ENCODE assay signal across 8 cellular contexts in the genomic region with DNA sequence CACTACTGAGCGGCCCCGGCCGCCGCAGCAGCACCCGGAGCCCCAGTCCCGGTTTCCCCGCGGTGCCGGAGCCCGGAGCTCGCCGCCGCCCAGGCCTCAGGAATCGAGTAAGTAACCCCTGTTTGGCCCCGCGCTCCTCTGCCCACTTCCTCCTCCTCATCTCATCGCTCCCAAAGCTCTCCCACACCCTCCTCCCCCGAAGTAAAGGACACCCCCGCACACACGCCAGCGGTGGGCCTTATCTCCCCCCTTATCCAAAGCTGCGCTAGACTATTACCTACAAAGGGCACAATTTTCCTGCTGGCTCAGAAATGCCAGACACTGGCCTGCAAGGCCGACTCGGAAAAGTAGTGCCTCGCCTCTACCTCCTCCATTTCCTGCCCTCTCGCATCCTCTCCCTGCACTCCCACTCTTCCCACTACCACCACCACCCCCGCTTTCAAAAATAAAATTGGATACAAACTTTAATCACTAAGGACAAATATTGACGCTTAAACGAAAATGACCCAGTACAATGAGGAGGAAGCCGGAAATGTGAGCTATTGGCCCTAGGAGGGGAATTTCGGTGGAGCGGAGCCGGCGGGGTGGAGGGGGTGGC. TPM values are rescaled to one million over a fixed set of nuclear protein-coding genes. Genes with fewer than 3 reads are reported as not detected.
DNase-seq lines count a peak whose midpoint lies in the region; ATAC-seq and TF ChIP-seq lines count a peak whose summit lies in the region.

No MANE protein-coding gene starts in this region.

- peaks cover 2% of the 10 kb centered on the region for H3K9me3 Mint-ChIP-seq in activated CD8-positive, alpha-beta T cell treated with anti-CD3 and anti-CD28 coated beads for 36 hours

- in situ Hi-C loops in HAP-1 (cut with MboI; ENCODE audit: low sequenced_read_pairs), result loop anchor here (25.0 kb wide), 3 partner anchors 1246 to 1671 kb away; no protein-coding TSS in a partner anchor

- POLR2A ChIA-PET in activated CD8-positive, alpha-beta T cell treated with anti-CD3 and anti-CD28 coated beads for 36 hours (lab: Charles Lee), result no interaction called here

- 2 to 4% methylated on average over 34 of the region's 34 CpGs for WGBS in tibial nerve, 2 donors

- H3K9me3 ChIP-seq in HAP-1 (no peaks in the 10 kb centered on the region), lower lobe of right lung (no peaks in the 10 kb centered on the region), tibial nerve (peaks cover 0 to 4% (median 0%) of the 10 kb centered on the region in 4 donors)

- no peak for TF ChIP-seq CTCF in activated CD8-positive, alpha-beta T cell treated with anti-CD3 and anti-CD28 coated beads for 36 hours (IDR thresholded peaks at IDR 0.05)
- no peak for TF ChIP-seq CTCF in lower lobe of right lung (IDR thresholded peaks at IDR 0.05)
- TF ChIP-seq CTCF in tibial nerve (IDR thresholded peaks at IDR 0.05), result no peak

- H3K36me3 Mint-ChIP-seq in activated CD8-positive, alpha-beta T cell treated with anti-CD3 and anti-CD28 coated beads for 36 hours (ENCODE audit: low read depth), result peaks cover 12% of the 10 kb centered on the region

- H3K4me3 ChIP-seq in ACC112 (ENCODE audit: low read depth, low read length) (peak overlapping the region; percentile 71), HAP-1 (peak overlapping the region; percentile 53), lower lobe of right lung (peak overlapping the region; percentile 32), tibial nerve (peak overlapping the region in 2 of 4 donors; percentile 19 to 50)

- TF ChIP-seq EP300 in tibial nerve (IDR thresholded peaks at IDR 0.05), result no peak

- H3K36me3 ChIP-seq in ACC112 (ENCODE audit: insufficient read depth, low read length), result no peaks in the 10 kb centered on the region
- H3K36me3 ChIP-seq in HAP-1 (replicated peaks), result no peaks in the 10 kb centered on the region; the same call in none of the 2 replicates
- H3K36me3 ChIP-seq in lower lobe of right lung, result no peaks in the 10 kb centered on the region
- H3K36me3 ChIP-seq in tibial nerve, result no peaks in the 10 kb centered on the region

- ATAC-seq in activated CD8-positive, alpha-beta T cell treated with anti-CD3 and anti-CD28 coated beads for 36 hours, result no peak
- ATAC-seq in lower lobe of right lung, result peak in 1 of 2 donors; percentile 16
- no peak for ATAC-seq in GM19023 (IDR thresholded peaks at IDR 0.05; ENCODE audit: unreplicated experiment)

- intact Hi-C loops in activated CD8-positive, alpha-beta T cell treated with anti-CD3 and anti-CD28 coated beads for 36 hours (cut with micrococcal nuclease), result no loop called here
- intact Hi-C loops in lower lobe of right lung (cut with DNase I), result no loop called here

- CTCF ChIA-PET in activated CD8-positive, alpha-beta T cell treated with anti-CD3 and anti-CD28 coated beads for 36 hours (lab: Charles Lee), result no interaction called here

- peaks cover 93% of the 10 kb centered on the region for H3K27me3 ChIP-seq in ACC112 (ENCODE audit: insufficient read depth, low read length)
- no peaks in the 10 kb centered on the region for H3K27me3 ChIP-seq in HAP-1 (ENCODE audit: low read depth)
- H3K27me3 ChIP-seq in lower lobe of right lung (ENCODE audit: low read depth), result peaks cover 93% of the 10 kb centered on the region
- H3K27me3 ChIP-seq in tibial nerve, result peaks cover 11 to 95% of the 10 kb centered on the region in 2 donors

- peaks cover 7% of the 10 kb centered on the region for H3K4me1 Mint-ChIP-seq in activated CD8-positive, alpha-beta T cell treated with anti-CD3 and anti-CD28 coated beads for 36 hours (ENCODE audit: low read depth)

- TF ChIP-seq POLR2A in tibial nerve (IDR thresholded peaks at IDR 0.05), result no peak

- H3K4me3 Mint-ChIP-seq in activated CD8-positive, alpha-beta T cell treated with anti-CD3 and anti-CD28 coated beads for 36 hours, result peak overlapping the region; percentile 49

- no peaks in the 10 kb centered on the region for H3K79me2 ChIP-seq in ACC112 (ENCODE audit: control insufficient read depth, insufficient read depth, low read length, unreplicated experiment)

- peak overlapping the region; percentile 55 for H2AFZ ChIP-seq in ACC112 (ENCODE audit: low read length, unreplicated experiment)

- H3K27me3 Mint-ChIP-seq in activated CD8-positive, alpha-beta T cell treated with anti-CD3 and anti-CD28 coated beads for 36 hours, result peaks cover 58% of the 10 kb centered on the region

- H3K27ac ChIP-seq in ACC112 (ENCODE audit: low read depth, low read length), result no peak overlapping the region
- no peak overlapping the region for H3K27ac ChIP-seq in lower lobe of right lung
- H3K27ac ChIP-seq in tibial nerve, result no peak overlapping the region

- DNase-seq in HAP-1 (ENCODE audit: low spot score in 2 of 2) (peak; percentile 58 to 63), lower lobe of right lung (peak; percentile 37), hippocampal formation (lab: John Stamatoyannopoulos, UW) (no peak), tibial nerve (ENCODE audit: low spot score in 2 of 2) (no peak)
- DNase-seq in activated CD8-positive, alpha-beta T cell treated with anti-CD3 and anti-CD28 coated beads for 36 hours, result no peak
- no peak for DNase-seq in stimulated activated CD4-positive, alpha-beta T cell treated with anti-CD3 and anti-CD28 coated beads, Interleukin-4, amount 100 ng/mL, for 4 hours

- peak overlapping the region; percentile 28 for H3K27ac Mint-ChIP-seq in activated CD8-positive, alpha-beta T cell treated with anti-CD3 and anti-CD28 coated beads for 36 hours

- H3K4me1 ChIP-seq in ACC112 (ENCODE audit: control insufficient read depth, insufficient read depth, low read length, unreplicated experiment) (no peaks in the 10 kb centered on the region), HAP-1 (peaks cover 19% of the 10 kb centered on the region), lower lobe of right lung (peaks cover 10% of the 10 kb centered on the region), tibial nerve (peaks cover 0 to 28% (median 12%) of the 10 kb centered on the region in 4 donors)

RNA-seq across cellular contexts. Expression of gene FOXG1, which starts 0.6 kb away (rescaled TPM):
- total RNA-seq in activated CD8-positive, alpha-beta T cell treated with anti-CD3 and anti-CD28 coated beads for 36 hours, result not detected
- not detected for total RNA-seq in lower lobe of right lung
- total RNA-seq in tibial nerve, result not detected

Comparison
In these comparisons a context has a peak if more than half of its experiments do, and no peak if none do; other contexts are left out.
1. DNase-seq: peak in HAP-1 (2 of 2) and lower lobe of right lung (single experiment); none in activated CD8-positive, alpha-beta T cell treated with anti-CD3 and anti-CD28 coated beads for 36 hours (single experiment), stimulated activated CD4-positive, alpha-beta T cell treated with anti-CD3 and anti-CD28 coated beads, Interleukin-4, amount 100 ng/mL, for 4 hours (0 of 2), hippocampal formation (0 of 2) and tibial nerve (0 of 2).